ENCODE assay signal across 15 cellular contexts in genomic region chr18:58146099-58146498, GRCh38.
A peak's percentile ranks its signal among the peaks of the same experiment; 100 is the strongest.
DNase-seq lines count a peak whose midpoint lies in the region; ATAC-seq and TF ChIP-seq lines count a peak whose summit lies in the region.
"Had no signal": no experiment of that assay in that cellular context is flagged by ENCODE, and none has a peak within 500 bp of the region (broad histone marks: within the 10 kb centered on the region; RNA-seq: fewer than 3 reads in every experiment).

No MANE protein-coding gene starts in this region.

- H3K18ac ChIP-seq in H9 (ENCODE audit: insufficient read length, low read depth, low read length), result peak overlapping the region; percentile 26

- no peak overlapping the region for H3K4ac ChIP-seq in H9 (ENCODE audit: low read depth, low read length)

- H3K4me1 Mint-ChIP-seq in Caco-2 (ENCODE audit: low read depth, unreplicated experiment), result peaks cover under 1% of the 10 kb centered on the region
- H3K4me1 Mint-ChIP-seq in H9, result peaks cover 6 to 13% of the 10 kb centered on the region in 2 experiments
- peaks cover 17% of the 10 kb centered on the region for H3K4me1 Mint-ChIP-seq in activated B cell treated with CpG ODN at 0.5 μM for 24 hours
- peaks cover 6% of the 10 kb centered on the region for H3K4me1 Mint-ChIP-seq in stimulated activated effector memory CD8-positive, alpha-beta T cell treated with anti-CD3 and anti-CD28 coated beads, Interleukin-12 subunit alpha, Interleukin-12 subunit beta, amount 100 ng/mL, for 72 hours

- H3K23me2 ChIP-seq in H9 (ENCODE audit: insufficient read length, low read depth, low read length, poor library complexity, severe bottlenecking), result no peaks in the 10 kb centered on the region

- no peak overlapping the region for H3T11ph ChIP-seq in H9 (ENCODE audit: low read length)

- no peak overlapping the region for H3K23ac ChIP-seq in H9 (ENCODE audit: insufficient read length, low read depth, low read length)

- H2BK120ac ChIP-seq in H9 (ENCODE audit: low read depth, low read length, poor library complexity, severe bottlenecking), result no peak overlapping the region

- POLR2A ChIA-PET in Caco-2 (lab: Charles Lee), result no interaction called here
- POLR2A ChIA-PET in activated B cell treated with CpG ODN at 0.5 μM for 24 hours (lab: Charles Lee), result interaction anchor here (0.6 kb wide), 1 partner anchor 388 kb away, joined by 3 read pairs; no protein-coding TSS in a partner anchor

- no TSS peak for BruUV-seq in Caco-2 (replicated peaks; lab: Mats Ljungman, UMichigan)

- no peaks in the 10 kb centered on the region; the same call in 1 of the 2 replicates for H3K79me2 ChIP-seq in H9 (ENCODE audit: insufficient read depth, low read length)

- H3K27me3 Mint-ChIP-seq in Caco-2 (ENCODE audit: insufficient read depth, unreplicated experiment), result no peaks in the 10 kb centered on the region
- H3K27me3 Mint-ChIP-seq in H9 (ENCODE audit: low read depth), result no peaks in the 10 kb centered on the region
- H3K27me3 Mint-ChIP-seq in activated B cell treated with CpG ODN at 0.5 μM for 24 hours, result no peaks in the 10 kb centered on the region
- H3K27me3 Mint-ChIP-seq: CD4-positive, alpha-beta T cell; IgD-negative memory B cell had no signal

- H2BK20ac ChIP-seq in H9 (ENCODE audit: low read depth, low read length, poor library complexity, severe bottlenecking), result no peak overlapping the region

- no peaks in the 10 kb centered on the region for H3K79me1 ChIP-seq in H9 (ENCODE audit: insufficient read depth, low read depth, low read length, poor library complexity, severe bottlenecking)

- CTCF ChIA-PET in Caco-2 (lab: Charles Lee) (no interaction called here), activated B cell treated with CpG ODN at 0.5 μM for 24 hours (lab: Charles Lee) (interaction anchor here (2.2 kb wide), 1 partner anchor 11 kb away, joined by 7 read pairs; no protein-coding TSS in a partner anchor)

- WGBS in H9 (ENCODE audit: extremely low coverage, insufficient read length, low lambda C conversion rate), result no CpG with 5 or more reads among the region's 8 CpGs

- no peak overlapping the region for H3K4me2 ChIP-seq in H9 (ENCODE audit: insufficient read depth, insufficient read length, low read length)
- H3K4me2 ChIP-seq: BLaER1 treated with 17β-estradiol and CSF1 and Interleukin-3, amounts not matched to agents 10 nM and 100 nM had no signal

- no peak overlapping the region for H2BK5ac ChIP-seq in H9 (ENCODE audit: insufficient read length, low read length)

- no peak overlapping the region for H2BK15ac ChIP-seq in H9 (ENCODE audit: low read depth, low read length)

- H4K20me1 ChIP-seq in H9 (ENCODE audit: control insufficient read depth, insufficient read depth, insufficient read length), result no peaks in the 10 kb centered on the region

- H3K27me3 ChIP-seq in Caco-2 (replicated peaks; ENCODE audit: control insufficient read depth, insufficient read depth, low read length) (no peaks in the 10 kb centered on the region), H9 (ENCODE audit: insufficient read depth, low read length) (no peaks in the 10 kb centered on the region)
- H3K27me3 ChIP-seq: BLaER1 treated with 17β-estradiol and CSF1 and Interleukin-3, amounts not matched to agents 10 nM and 100 nM had no signal

- H3K9me3 ChIP-seq in Caco-2 (no peaks in the 10 kb centered on the region), H9 (ENCODE audit: control insufficient read depth, low read depth, low read length) (no peaks in the 10 kb centered on the region)

- H3K4me1 ChIP-seq in Caco-2, result no peaks in the 10 kb centered on the region
- H3K4me1 ChIP-seq in H9 (ENCODE audit: insufficient read depth, low read length), result no peaks in the 10 kb centered on the region; the same call in 1 of the 2 replicates

- H3K27ac ChIP-seq in H9 (ENCODE audit: insufficient read length, low read depth, low read length), result no peak overlapping the region
- H3K27ac ChIP-seq: BLaER1 treated with 17β-estradiol and CSF1 and Interleukin-3, amounts not matched to agents 10 nM and 100 nM; GM23248 had no signal

- no peaks in the 10 kb centered on the region for H3K36me3 Mint-ChIP-seq in Caco-2 (ENCODE audit: insufficient read depth, unreplicated experiment)
- H3K36me3 Mint-ChIP-seq in H9 (ENCODE audit: insufficient read depth in 1 of 3, low read depth in 3 of 3), result peaks cover 8 to 14% (median 8%) of the 10 kb centered on the region in 3 experiments; a peak in 6 of 7 replicates
- H3K36me3 Mint-ChIP-seq in activated B cell treated with CpG ODN at 0.5 μM for 24 hours (ENCODE audit: low read depth), result no peaks in the 10 kb centered on the region
- H3K36me3 Mint-ChIP-seq in stimulated activated effector memory CD8-positive, alpha-beta T cell treated with anti-CD3 and anti-CD28 coated beads, Interleukin-12 subunit alpha, Interleukin-12 subunit beta, amount 100 ng/mL, for 72 hours, result no peaks in the 10 kb centered on the region

- H2BK12ac ChIP-seq in H9 (ENCODE audit: insufficient read length, low read depth, low read length), result no peak overlapping the region

- no peak overlapping the region for H3K4me3 ChIP-seq in Caco-2 (ENCODE audit: low read depth, low read length)
- H3K4me3 ChIP-seq: BLaER1 treated with 17β-estradiol and CSF1 and Interleukin-3, amounts not matched to agents 10 nM and 100 nM; GM12878; GM23248 had no signal

- H3K36me3 ChIP-seq in Caco-2 (ENCODE audit: control insufficient read depth, insufficient read depth, low read length), result no peaks in the 10 kb centered on the region
- H3K36me3 ChIP-seq: BLaER1 treated with 17β-estradiol and CSF1 and Interleukin-3, amounts not matched to agents 10 nM and 100 nM had no signal

- intact Hi-C loops in Caco-2 (cut with micrococcal nuclease; ENCODE audit: unreplicated experiment) (no loop called here), activated B cell treated with CpG ODN at 0.5 μM for 24 hours (cut with micrococcal nuclease) (no loop called here)

- ATAC-seq in activated B cell treated with CpG ODN at 0.5 μM for 24 hours (ENCODE audit: low read depth) (no peak), HG03280 (IDR thresholded peaks at IDR 0.05; ENCODE audit: unreplicated experiment) (no peak), GM21737 (IDR thresholded peaks at IDR 0.05; ENCODE audit: unreplicated experiment) (no peak)
- ATAC-seq in stimulated activated effector memory CD8-positive, alpha-beta T cell treated with anti-CD3 and anti-CD28 coated beads, Interleukin-12 subunit alpha, Interleukin-12 subunit beta, amount 100 ng/mL, for 72 hours, result peak; percentile 43
- ATAC-seq: GM12878 had no signal

- TF ChIP-seq POLR2A in erythroblast (IDR thresholded peaks at IDR 0.05; ENCODE audit: low read length), result no peak

- no peak overlapping the region for H2AFZ ChIP-seq in H9 (ENCODE audit: low read length)
- H2AFZ ChIP-seq: GM23248 had no signal

- H3K4me3 Mint-ChIP-seq in Caco-2 (ENCODE audit: unreplicated experiment) (no peak overlapping the region), H9 (no peak overlapping the region), activated B cell treated with CpG ODN at 0.5 μM for 24 hours (no peak overlapping the region)
- H3K4me3 Mint-ChIP-seq in stimulated activated effector memory CD8-positive, alpha-beta T cell treated with anti-CD3 and anti-CD28 coated beads, Interleukin-12 subunit alpha, Interleukin-12 subunit beta, amount 100 ng/mL, for 72 hours, result no peak overlapping the region
- H3K4me3 Mint-ChIP-seq: CD4-positive, alpha-beta T cell had no signal

- no peak overlapping the region for H4K91ac ChIP-seq in H9 (ENCODE audit: insufficient read length, low read depth, low read length)

- H3K14ac ChIP-seq in H9 (ENCODE audit: insufficient read depth, low read length), result no peak overlapping the region; the same call in 1 of the 2 replicates

- H3K9me3 Mint-ChIP-seq in Caco-2 (ENCODE audit: unreplicated experiment), result no peaks in the 10 kb centered on the region
- H3K9me3 Mint-ChIP-seq in H9, result peaks cover 6 to 10% of the 10 kb centered on the region in 2 experiments; a peak in 3 of 5 replicates
- no peaks in the 10 kb centered on the region for H3K9me3 Mint-ChIP-seq in activated B cell treated with CpG ODN at 0.5 μM for 24 hours
- H3K9me3 Mint-ChIP-seq in stimulated activated effector memory CD8-positive, alpha-beta T cell treated with anti-CD3 and anti-CD28 coated beads, Interleukin-12 subunit alpha, Interleukin-12 subunit beta, amount 100 ng/mL, for 72 hours, result no peaks in the 10 kb centered on the region
- H3K9me3 Mint-ChIP-seq: CD4-positive, alpha-beta T cell; IgD-negative memory B cell had no signal

- no peak overlapping the region for H3K9ac ChIP-seq in H9 (ENCODE audit: extremely low read depth, insufficient read length, low read length)
- H3K9ac ChIP-seq: BLaER1 treated with 17β-estradiol and CSF1 and Interleukin-3, amounts not matched to agents 10 nM and 100 nM; GM23248 had no signal

- TF ChIP-seq CTCF in Caco-2 (IDR thresholded peaks at IDR 0.05; ENCODE audit: insufficient read depth in 1 of 2, low read depth in 1 of 2, low read length in 1 of 2, severe bottlenecking in 1 of 2, unreplicated experiment in 1 of 2), result no peak
- no peak for TF ChIP-seq CTCF in H9 (conservative IDR thresholded peaks at IDR 0.05)
- TF ChIP-seq CTCF in activated B cell treated with CpG ODN at 0.5 μM for 24 hours (IDR thresholded peaks at IDR 0.05), result no peak

- H3K56ac ChIP-seq in H9 (ENCODE audit: insufficient read length, low read depth, low read length), result no peak overlapping the region

- H3K27ac Mint-ChIP-seq in Caco-2 (ENCODE audit: unreplicated experiment), result peak overlapping the region; percentile 35
- peak overlapping the region in 1 of 3 experiments; percentile 21; a peak in 2 of 7 replicates for H3K27ac Mint-ChIP-seq in H9
- H3K27ac Mint-ChIP-seq in activated B cell treated with CpG ODN at 0.5 μM for 24 hours, result peak overlapping the region; percentile 50
- H3K27ac Mint-ChIP-seq in stimulated activated effector memory CD8-positive, alpha-beta T cell treated with anti-CD3 and anti-CD28 coated beads, Interleukin-12 subunit alpha, Interleukin-12 subunit beta, amount 100 ng/mL, for 72 hours, result no peak overlapping the region
- H3K27ac Mint-ChIP-seq: CD4-positive, alpha-beta T cell had no signal

- H4K8ac ChIP-seq in H9 (replicated peaks; ENCODE audit: insufficient read length, low read depth, low read length), result no peak overlapping the region

- no peak overlapping the region for H4K5ac ChIP-seq in H9 (ENCODE audit: insufficient read length, low read depth, low read length)

- no peak for DNase-seq in Caco-2
- no peak for DNase-seq in H9
- DNase-seq in activated B cell treated with CpG ODN at 0.5 μM for 24 hours, result no peak
- no peak for DNase-seq in stimulated activated effector memory CD8-positive, alpha-beta T cell treated with anti-CD3 and anti-CD28 coated beads, Interleukin-12 subunit alpha, Interleukin-12 subunit beta, amount 100 ng/mL, for 72 hours (ENCODE audit: low spot score in 2 of 2)
- no peak for DNase-seq in NCI-H446 (lab: John Stamatoyannopoulos, UW)
- DNase-seq in erythroblast (lab: John Stamatoyannopoulos, UW), result no peak
- DNase-seq: ACHN; CD4-positive, alpha-beta T cell; DMS79; GM23248 had no signal

- H2AK5ac ChIP-seq in H9 (ENCODE audit: insufficient read length, low read length), result no peak overlapping the region
